28 cellular contexts compared by ENCODE assay signal in the genomic region with DNA sequence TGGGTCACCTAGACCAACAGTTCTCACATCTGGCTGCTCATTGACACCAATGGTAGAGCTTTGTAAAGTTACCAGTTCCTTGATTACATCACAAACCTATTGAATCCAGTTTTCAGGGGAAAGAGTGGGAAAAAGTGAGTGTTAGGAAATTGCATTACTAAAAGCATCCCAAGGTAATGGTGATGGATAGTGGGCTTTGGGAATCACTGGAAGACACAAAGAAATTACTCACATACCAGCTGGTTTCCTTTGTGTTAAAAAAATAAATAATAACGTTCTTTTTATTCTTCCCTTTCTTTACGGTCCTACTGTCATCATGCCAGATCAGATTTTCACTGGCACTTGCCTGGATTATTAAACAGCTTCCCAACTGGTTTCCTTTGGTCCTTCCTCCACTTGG.
"Had no signal": no experiment of that assay in that cellular context is flagged by ENCODE, and none has a peak within 500 bp of the region (broad histone marks: within the 10 kb centered on the region; RNA-seq: fewer than 3 reads in every experiment).

No MANE protein-coding gene starts in this region.

- H3K36me3 Mint-ChIP-seq: immature natural killer cell; naive B cell; natural killer cell treated with Interleukin-12 subunit alpha and Interleukin-12 subunit beta and Interleukin-15 and Interleukin-18, amount 100 ng/mL, for 72 hours had no signal

- H3K36me3 ChIP-seq: lower lobe of right lung, neutrophil, right atrium auricular region, suprapubic skin, transverse colon, upper lobe of right lung, uterus had no signal

- H3K27me3 ChIP-seq: dorsolateral prefrontal cortex, neutrophil, right atrium auricular region, suprapubic skin, transverse colon, upper lobe of right lung, uterus had no signal

- H3K4me1 Mint-ChIP-seq: immature natural killer cell; naive B cell; neural crest cell; stimulated activated naive CD8-positive, alpha-beta T cell treated with anti-CD3 and anti-CD28 coated beads, Interleukin-15, amount 100 ng/mL, for 72 hours had no signal

- H3K4me3 ChIP-seq: dorsolateral prefrontal cortex, lower lobe of right lung, right atrium auricular region, smooth muscle cell, suprapubic skin, transverse colon, upper lobe of right lung, uterus had no signal

- H3K4me3 Mint-ChIP-seq: immature natural killer cell; naive B cell; natural killer cell treated with Interleukin-12 subunit alpha and Interleukin-12 subunit beta and Interleukin-15 and Interleukin-18, amount 100 ng/mL, for 72 hours; neural crest cell; stimulated activated naive CD8-positive, alpha-beta T cell treated with anti-CD3 and anti-CD28 coated beads, Interleukin-15, amount 100 ng/mL, for 72 hours had no signal

- H3K79me2 ChIP-seq: parathyroid adenoma had no signal

- H3K9ac ChIP-seq: parathyroid adenoma had no signal

- FAIRE-seq: frontal cortex, keratinocyte had no signal

- H2AFZ ChIP-seq: parathyroid adenoma had no signal

- DNase-seq: cortex of kidney; dorsolateral prefrontal cortex; effector CD4-positive, alpha-beta T cell; hypothalamus; immature natural killer cell; left ventricle myocardium superior; lower lobe of right lung; naive B cell; stimulated activated CD4-positive, alpha-beta T cell treated with anti-CD3 and anti-CD28 coated beads, Interleukin-12 subunit alpha, Interleukin-12 subunit beta, amount 100 ng/mL, for 4 hours; stimulated activated CD4-positive, alpha-beta T cell treated with anti-CD3 and anti-CD28 coated beads, Interleukin-1b, Interleukin-23, amount 100 ng/mL, for 48 hours; stimulated activated CD4-positive, alpha-beta T cell treated with anti-CD3 and anti-CD28 coated beads, Interleukin-4, amount 100 ng/mL, for 1 hour; stimulated activated CD8-positive, alpha-beta memory T cell treated with anti-CD3 and anti-CD28 coated beads, Interleukin-4, amount 100 ng/mL, for 48 hours; stimulated activated naive CD4-positive, alpha-beta T cell; stimulated activated naive CD8-positive, alpha-beta T cell treated with anti-CD3 and anti-CD28 coated beads, Interleukin-15, amount 100 ng/mL, for 72 hours; transverse colon; upper lobe of right lung; uterus had no signal

- H3K27me3 Mint-ChIP-seq: naive B cell; natural killer cell treated with Interleukin-12 subunit alpha and Interleukin-12 subunit beta and Interleukin-15 and Interleukin-18, amount 100 ng/mL, for 72 hours; progenitor cell of endocrine pancreas; stimulated activated naive CD8-positive, alpha-beta T cell treated with anti-CD3 and anti-CD28 coated beads, Interleukin-15, amount 100 ng/mL, for 72 hours had no signal

- H3K4me1 ChIP-seq: lower lobe of right lung, parathyroid adenoma, right atrium auricular region, suprapubic skin, transverse colon, upper lobe of right lung, uterus had no signal

- H3K27ac ChIP-seq: dorsolateral prefrontal cortex, epithelial cell of prostate, lower lobe of right lung, neutrophil, parathyroid adenoma, right atrium auricular region, suprapubic skin, transverse colon, upper lobe of right lung, uterus had no signal

- H3K27ac Mint-ChIP-seq: immature natural killer cell; naive B cell; natural killer cell treated with Interleukin-12 subunit alpha and Interleukin-12 subunit beta and Interleukin-15 and Interleukin-18, amount 100 ng/mL, for 72 hours; progenitor cell of endocrine pancreas had no signal

- H3K9me3 ChIP-seq: lower lobe of right lung, neutrophil, right atrium auricular region, suprapubic skin, transverse colon, upper lobe of right lung, uterus had no signal

- H3K4me2 ChIP-seq: smooth muscle cell had no signal
